In genomic region chr19:46944123-46944718, GRCh38 we compare ENCODE assay signal across 1 cellular context.
TF ChIP-seq lines count a peak whose summit lies in the region.

No MANE protein-coding gene starts in this region.

TF ChIP-seq in GM23338, 12 proteins besides CTCF, POLR2A, EP300 and RAD21 (continued from another document):
- no peak for TF ChIP-seq ETS1 (IDR thresholded peaks at IDR 0.05)
- no peak for TF ChIP-seq ZNF114 (CRISPR knock-in tag; IDR thresholded peaks at IDR 0.05)
- TF ChIP-seq POLR2AphosphoS5 (IDR thresholded peaks at IDR 0.05; ENCODE audit: low read depth), result no peak
- TF ChIP-seq JUNB (IDR thresholded peaks at IDR 0.05; ENCODE audit: unreplicated experiment), result no peak
- no peak for TF ChIP-seq CREB1 (CRISPR knock-in tag; IDR thresholded peaks at IDR 0.05; ENCODE audit: low read depth)
- TF ChIP-seq STAT1 (IDR thresholded peaks at IDR 0.05; ENCODE audit: unreplicated experiment), result no peak
- no peak for TF ChIP-seq ZNF331 (CRISPR knock-in tag; IDR thresholded peaks at IDR 0.05; ENCODE audit: low read depth)
